ENCODE assay signal across 28 cellular contexts in genomic region chr6:36673882-36674281, GRCh38. TPM values are rescaled to one million over a fixed set of nuclear protein-coding genes. Genes with fewer than 3 reads are reported as not detected.
DNase-seq lines count a peak whose midpoint lies in the region; ATAC-seq, FAIRE-seq and TF ChIP-seq lines count a peak whose summit lies in the region.
"Had no signal": no experiment of that assay in that cellular context is flagged by ENCODE, and none has a peak within 500 bp of the region (broad histone marks: within the 10 kb centered on the region; RNA-seq: fewer than 3 reads in every experiment).

No MANE protein-coding gene starts in this region.

- no peaks in the 10 kb centered on the region for H3K27me3 Mint-ChIP-seq in activated naive CD4-positive, alpha-beta T cell treated with anti-CD3 and anti-CD28 coated beads, Interleukin-2, amount 50 U/mL, for 24 hours
- H3K27me3 Mint-ChIP-seq in type B pancreatic cell = peaks cover 8% of the 10 kb centered on the region

- H4K8ac ChIP-seq in H1 (ENCODE audit: extremely low read depth, insufficient read depth, low read length) = no peak overlapping the region

- H3K14ac ChIP-seq in H1 (ENCODE audit: insufficient read length) = no peak overlapping the region

- no peak overlapping the region for H2BK15ac ChIP-seq in H1 (ENCODE audit: low read length)

- H3K9me3 Mint-ChIP-seq in activated naive CD4-positive, alpha-beta T cell treated with anti-CD3 and anti-CD28 coated beads, Interleukin-2, amount 50 U/mL, for 24 hours = no peaks in the 10 kb centered on the region
- H3K9me3 Mint-ChIP-seq in activated naive CD4-positive, alpha-beta T cell treated with anti-CD3 and anti-CD28 coated beads, Interleukin-2, amount 50 U/mL, for 72 hours = no peaks in the 10 kb centered on the region
- H3K9me3 Mint-ChIP-seq in type B pancreatic cell = no peaks in the 10 kb centered on the region
- H3K9me3 Mint-ChIP-seq: CD4-positive, CD25-positive, alpha-beta regulatory T cell had no signal

- no peaks in the 10 kb centered on the region for H3K79me1 ChIP-seq in H1 (ENCODE audit: low read depth, low read length)

- H3K9me3 ChIP-seq in H1 (ENCODE audit: insufficient read depth in 2 of 2, low read depth in 1 of 2, low read length in 1 of 2) (no peaks in the 10 kb centered on the region), SJCRH30 (replicated peaks) (no peaks in the 10 kb centered on the region)

- H4K5ac ChIP-seq in H1 (ENCODE audit: insufficient read length, low read depth, low read length) = no peak overlapping the region

- ATAC-seq in activated naive CD4-positive, alpha-beta T cell treated with anti-CD3 and anti-CD28 coated beads, Interleukin-2, amount 50 U/mL, for 72 hours = no peak
- ATAC-seq in GM19395 (IDR thresholded peaks at IDR 0.05; ENCODE audit: unreplicated experiment) = no peak

- H3K4me3 ChIP-seq in H1 (ENCODE audit: extremely low read depth in 1 of 4, insufficient read depth in 2 of 4, low read depth in 3 of 4, low read length in 4 of 4) (no peak overlapping the region), SJCRH30 (no peak overlapping the region)
- H3K4me3 ChIP-seq: BLaER1, PC-9 had no signal

- H2BK5ac ChIP-seq in H1 (ENCODE audit: low read depth, low read length) = peak overlapping the region; percentile 66; the same call in 1 of the 2 replicates

- 0 out of 2 replicates have a peak overlapping the region, but pooled peaks have one; percentile 54 for H3K18ac ChIP-seq in H1 (ENCODE audit: extremely low read depth, low read length)

- peaks cover 0 to 2% of the 10 kb centered on the region in 2 experiments; a peak in 1 of 4 replicates for H3K79me2 ChIP-seq in H1 (ENCODE audit: control insufficient read depth in 1 of 2, insufficient read depth in 2 of 2, low read length in 2 of 2)

- no peak overlapping the region for H3K56ac ChIP-seq in H1 (replicated peaks; ENCODE audit: insufficient read length, low read depth, low read length)

- no peak overlapping the region for H3K23ac ChIP-seq in H1 (ENCODE audit: insufficient read length)

- TF ChIP-seq POLR2A in H1 (IDR thresholded peaks at IDR 0.05; ENCODE audit: control extremely low read depth in 1 of 2, low read depth in 2 of 2, low read length in 2 of 2) = no peak

- H3K27me3 ChIP-seq in H1 (replicated peaks in 1 of 4; ENCODE audit: control insufficient read depth in 3 of 4, extremely low read depth in 1 of 4, insufficient read depth in 3 of 4, low read length in 3 of 4) (peaks cover 0 to 6% (median 2%) of the 10 kb centered on the region in 4 experiments; a peak in 5 of 7 replicates), SJCRH30 (no peaks in the 10 kb centered on the region)
- H3K27me3 ChIP-seq: BLaER1 had no signal

- H3K9ac ChIP-seq in H1 (replicated peaks in 1 of 4; ENCODE audit: extremely low read depth in 1 of 4, low read depth in 3 of 4, low read length in 3 of 4) = no peak overlapping the region
- H3K9ac ChIP-seq: BLaER1, KMS-11 had no signal

- peaks cover 11% of the 10 kb centered on the region for H3K4me1 Mint-ChIP-seq in activated naive CD4-positive, alpha-beta T cell treated with anti-CD3 and anti-CD28 coated beads, Interleukin-2, amount 50 U/mL, for 24 hours
- H3K4me1 Mint-ChIP-seq in type B pancreatic cell (ENCODE audit: unreplicated experiment) = peaks cover 23% of the 10 kb centered on the region

- no peak for TF ChIP-seq EP300 in H1 (IDR thresholded peaks at IDR 0.05; ENCODE audit: borderline replicate concordance in 1 of 2, low read depth in 2 of 2, low read length in 2 of 2)

- no peak for TF ChIP-seq CTCF in H1 (IDR thresholded peaks at IDR 0.05; ENCODE audit: control extremely low read depth in 1 of 3, insufficient read depth in 1 of 3, low read depth in 1 of 3, low read length in 3 of 3)
- TF ChIP-seq CTCF in type B pancreatic cell (conservative IDR thresholded peaks at IDR 0.05) = no peak

- WGBS in H1 (ENCODE audit: extremely low coverage in 1 of 2, insufficient coverage in 1 of 2, insufficient read length in 1 of 2, insufficient replicate concordance in 2 of 2, low coverage in 1 of 2, low lambda C conversion rate in 2 of 2, missing lambda C conversion rate in 1 of 2), 2 experiments = 93% methylated on average over 10 of the region's 10 CpGs; no CpG with 5 or more reads in 1 of the 2 experiments

- TF ChIP-seq RAD21 in H1 (IDR thresholded peaks at IDR 0.05 in 1 of 2, conservative IDR thresholded peaks at IDR 0.05 in 1 of 2; ENCODE audit: low read depth in 2 of 2, low read length in 2 of 2) = no peak

- no peak overlapping the region for H3K4me3 Mint-ChIP-seq in activated naive CD4-positive, alpha-beta T cell treated with anti-CD3 and anti-CD28 coated beads, Interleukin-2, amount 50 U/mL, for 24 hours
- no peak overlapping the region for H3K4me3 Mint-ChIP-seq in type B pancreatic cell
- H3K4me3 Mint-ChIP-seq: CD4-positive, CD25-positive, alpha-beta regulatory T cell had no signal

- H3K4me1 ChIP-seq in H1 (replicated peaks in 1 of 4; ENCODE audit: control insufficient read depth in 3 of 4, insufficient read depth in 4 of 4, low read length in 3 of 4) (peaks cover 5 to 24% (median 15%) of the 10 kb centered on the region in 4 experiments), SJCRH30 (peaks cover 35% of the 10 kb centered on the region)

- FAIRE-seq in H1 (lab: Jason Lieb, UNC) = no peak
- FAIRE-seq: GM12892, GM19239, HTR-8/SVneo had no signal

- no peak overlapping the region for H3K4me2 ChIP-seq in H1 (ENCODE audit: insufficient read depth in 1 of 2, low read depth in 2 of 2, low read length in 2 of 2)
- H3K4me2 ChIP-seq: BLaER1, KMS-11, PC-9 had no signal

- peaks cover 0 to 4% of the 10 kb centered on the region in 2 experiments for H4K20me1 ChIP-seq in H1 (replicated peaks in 1 of 2; ENCODE audit: control insufficient read depth in 1 of 2, insufficient read depth in 2 of 2, low read length in 2 of 2)

- H3K36me3 Mint-ChIP-seq in activated naive CD4-positive, alpha-beta T cell treated with anti-CD3 and anti-CD28 coated beads, Interleukin-2, amount 50 U/mL, for 24 hours = no peaks in the 10 kb centered on the region
- H3K36me3 Mint-ChIP-seq in activated naive CD4-positive, alpha-beta T cell treated with anti-CD3 and anti-CD28 coated beads, Interleukin-2, amount 50 U/mL, for 72 hours = peaks cover 5 to 6% of the 10 kb centered on the region in 2 donors
- H3K36me3 Mint-ChIP-seq in type B pancreatic cell = no peaks in the 10 kb centered on the region
- H3K36me3 Mint-ChIP-seq: CD4-positive, CD25-positive, alpha-beta regulatory T cell had no signal

- CTCF ChIA-PET in H1 (lab: Charles Lee; ENCODE audit: partially characterized antibody) = interaction anchor here (0.9 to 4.1 kb wide), 4 partner anchors 9 to 59 kb away, joined by 3 to 16 read pairs (median 4); no protein-coding TSS in a partner anchor

- peak overlapping the region; percentile 61; the same call in 1 of the 2 replicates for H2BK20ac ChIP-seq in H1 (ENCODE audit: low read length)

- H4K91ac ChIP-seq in H1 (replicated peaks; ENCODE audit: insufficient read length, low read length) = no peak overlapping the region

- no peak overlapping the region for H3K4ac ChIP-seq in H1 (replicated peaks; ENCODE audit: insufficient read length, low read depth, low read length)

- H2BK12ac ChIP-seq in H1 (ENCODE audit: low read depth, low read length) = peak overlapping the region; percentile 87; the same call in 1 of the 2 replicates

- POLR2A ChIA-PET in H1 (lab: Charles Lee; ENCODE audit: partially characterized antibody) = interaction anchor here (0.6 to 10.6 kb wide), 3 partner anchors 8 to 64 kb away, joined by 3 to 109 read pairs (median 3); no protein-coding TSS in a partner anchor

- H2AK5ac ChIP-seq in H1 (ENCODE audit: low read depth, low read length) = no peak overlapping the region

- peaks cover 7% of the 10 kb centered on the region; the same call in 1 of the 2 replicates for H3K23me2 ChIP-seq in H1 (ENCODE audit: low read depth, low read length)

- peak overlapping the region; percentile 47 for H3K27ac Mint-ChIP-seq in activated naive CD4-positive, alpha-beta T cell treated with anti-CD3 and anti-CD28 coated beads, Interleukin-2, amount 50 U/mL, for 24 hours
- H3K27ac Mint-ChIP-seq in activated naive CD4-positive, alpha-beta T cell treated with anti-CD3 and anti-CD28 coated beads, Interleukin-2, amount 50 U/mL, for 72 hours = no peak overlapping the region
- peak overlapping the region; percentile 29 for H3K27ac Mint-ChIP-seq in type B pancreatic cell

- H2AFZ ChIP-seq in H1 (ENCODE audit: low read length) = no peak overlapping the region
- H2AFZ ChIP-seq: PC-9 had no signal

- H3K36me3 ChIP-seq in H1 (ENCODE audit: control insufficient read depth in 2 of 4, insufficient read depth in 4 of 4, low read length in 3 of 4) (no peaks in the 10 kb centered on the region), SJCRH30 (no peaks in the 10 kb centered on the region)
- H3K36me3 ChIP-seq: BLaER1 had no signal

- no peak overlapping the region for H2BK120ac ChIP-seq in H1 (replicated peaks; ENCODE audit: low read depth, low read length)

- no peak for DNase-seq in activated naive CD4-positive, alpha-beta T cell treated with anti-CD3 and anti-CD28 coated beads, Interleukin-2, amount 50 U/mL, for 72 hours (ENCODE audit: low spot score in 2 of 2)
- DNase-seq in astrocyte of the hippocampus (ENCODE audit: low read depth, low spot score) (peak; percentile 29), H1 (ENCODE audit: low read depth in 1 of 2, low spot score in 2 of 2) (no peak), type B pancreatic cell (ENCODE audit: extremely low spot score, unreplicated experiment) (no peak), SJCRH30 (no peak)
- DNase-seq: CD4-positive, CD25-positive, alpha-beta regulatory T cell; DMS153; DND-41; H7; MM.1S; NCI-H1417; NCI-H1694; NCI-H2029 treated with DMSO at 0.1 percent for 48 hours; NCI-H2227 treated with DMSO at 0.1 percent for 48 hours; NCI-H526 treated with DMSO at 0.1 percent for 48 hours; PC-9; Right ventricle myocardium superior had no signal

- H3K27ac ChIP-seq in H1 (ENCODE audit: low read depth, low read length) = no peak overlapping the region
- H3K27ac ChIP-seq in SJCRH30 = no peak overlapping the region
- H3K27ac ChIP-seq: BLaER1, KMS-11, PC-9 had no signal

RNA-seq across cellular contexts. Expression of gene CDKN1A, which starts 4.6 kb away (rescaled TPM):
- 100 to 1,000 TPM in 1 of 2 donors, 10 to 100 TPM in 1; 43.3 to 146 TPM for total RNA-seq in activated naive CD4-positive, alpha-beta T cell treated with anti-CD3 and anti-CD28 coated beads, Interleukin-2, amount 50 U/mL, for 72 hours
- 14.5 and 15.2 TPM in 2 replicates for total RNA-seq in H1 (2021; fragmentation: NEBNext Ultra II Directional; extraction: Animal tissue kit (Norgen Biotek cat#: 25700))
- polyA plus RNA-seq in H1 (2011; rRNA removed) = 36.0 and 56.1 TPM in 2 replicates
- 26.6 TPM for polyA plus RNA-seq in H1 (2011; cell fraction: cytosol; rRNA removed)
- polyA plus RNA-seq in H1 (2011; cell fraction: nucleus; rRNA removed) = 39.2 TPM
- polyA plus RNA-seq in H1 (2012, experiment 1 of 2) = 23.5 to 37.7 TPM (median 28.4 TPM) in 4 replicates
- 42.7 TPM for polyA plus RNA-seq in H1 (2012, experiment 2 of 2)
- polyA plus RNA-seq in H1 (2013, experiment 1 of 2) = 15.1 TPM
- 16.1 TPM for polyA plus RNA-seq in H1 (2013, experiment 2 of 2)
- polyA minus RNA-seq in H1 (2011; rRNA and poly(A)+ RNA removed) = 15.5 and 20.6 TPM in 2 replicates
- polyA minus RNA-seq in H1 (2011; cell fraction: cytosol; rRNA and poly(A)+ RNA removed) = 14.0 TPM
- 33.3 TPM for polyA minus RNA-seq in H1 (2011; cell fraction: nucleus; rRNA and poly(A)+ RNA removed)
- total RNA-seq in type B pancreatic cell (ENCODE audit: low replicate concordance) = 76.3 and 185 TPM in 2 replicates
- total RNA-seq in SJCRH30 (2014; rRNA removed; shearing (Covaris generic)) = 56.1 and 57.8 TPM in 2 replicates

RNA-seq across cellular contexts. Expression of gene RAB44, which starts 23.7 kb away (rescaled TPM):
- total RNA-seq in activated naive CD4-positive, alpha-beta T cell treated with anti-CD3 and anti-CD28 coated beads, Interleukin-2, amount 50 U/mL, for 72 hours = under 1 TPM; 0.07 to 0.12 TPM
- not detected in 2 replicates for total RNA-seq in H1 (2021; fragmentation: NEBNext Ultra II Directional; extraction: Animal tissue kit (Norgen Biotek cat#: 25700))
- polyA plus RNA-seq in H1 (2011; rRNA removed) = 0.02 and 0.03 TPM in 2 replicates
- polyA plus RNA-seq in H1 (2011; cell fraction: cytosol; rRNA removed) = 0.06 TPM
- 0.09 TPM for polyA plus RNA-seq in H1 (2011; cell fraction: nucleus; rRNA removed)
- 0.11 TPM in 1 of 4 replicates, not detected in the others for polyA plus RNA-seq in H1 (2012, experiment 1 of 2)
- not detected for polyA plus RNA-seq in H1 (2012, experiment 2 of 2)
- polyA plus RNA-seq in H1 (2013, experiment 1 of 2) = 0.02 TPM
- polyA plus RNA-seq in H1 (2013, experiment 2 of 2) = 0.02 TPM
- 0.10 TPM in 1 of 2 replicates, not detected in the other for polyA minus RNA-seq in H1 (2011; rRNA and poly(A)+ RNA removed)
- polyA minus RNA-seq in H1 (2011; cell fraction: cytosol; rRNA and poly(A)+ RNA removed) = not detected
- polyA minus RNA-seq in H1 (2011; cell fraction: nucleus; rRNA and poly(A)+ RNA removed) = not detected
- total RNA-seq in type B pancreatic cell (ENCODE audit: low replicate concordance) = 0.07 TPM in 1 of 2 replicates, not detected in the other
- not detected in 2 replicates for total RNA-seq in SJCRH30 (2014; rRNA removed; shearing (Covaris generic))
- total RNA-seq: A172, H7, NCI-H460, PC-9, Right ventricle myocardium superior, RPMI7951, SK-MEL-5 had no signal
- polyA plus RNA-seq: CD4-positive, CD25-positive, alpha-beta regulatory T cell had no signal

Comparison
In these comparisons a context has a peak if more than half of its experiments do, and no peak if none do; other contexts are left out.
1. H3K27ac Mint-ChIP-seq: peak in activated naive CD4-positive, alpha-beta T cell treated with anti-CD3 and anti-CD28 coated beads, Interleukin-2, amount 50 U/mL, for 24 hours (single experiment) and type B pancreatic cell (single experiment); none in activated naive CD4-positive, alpha-beta T cell treated with anti-CD3 and anti-CD28 coated beads, Interleukin-2, amount 50 U/mL, for 72 hours (0 of 2).